8 cellular contexts compared by ENCODE assay signal in the genomic region with DNA sequence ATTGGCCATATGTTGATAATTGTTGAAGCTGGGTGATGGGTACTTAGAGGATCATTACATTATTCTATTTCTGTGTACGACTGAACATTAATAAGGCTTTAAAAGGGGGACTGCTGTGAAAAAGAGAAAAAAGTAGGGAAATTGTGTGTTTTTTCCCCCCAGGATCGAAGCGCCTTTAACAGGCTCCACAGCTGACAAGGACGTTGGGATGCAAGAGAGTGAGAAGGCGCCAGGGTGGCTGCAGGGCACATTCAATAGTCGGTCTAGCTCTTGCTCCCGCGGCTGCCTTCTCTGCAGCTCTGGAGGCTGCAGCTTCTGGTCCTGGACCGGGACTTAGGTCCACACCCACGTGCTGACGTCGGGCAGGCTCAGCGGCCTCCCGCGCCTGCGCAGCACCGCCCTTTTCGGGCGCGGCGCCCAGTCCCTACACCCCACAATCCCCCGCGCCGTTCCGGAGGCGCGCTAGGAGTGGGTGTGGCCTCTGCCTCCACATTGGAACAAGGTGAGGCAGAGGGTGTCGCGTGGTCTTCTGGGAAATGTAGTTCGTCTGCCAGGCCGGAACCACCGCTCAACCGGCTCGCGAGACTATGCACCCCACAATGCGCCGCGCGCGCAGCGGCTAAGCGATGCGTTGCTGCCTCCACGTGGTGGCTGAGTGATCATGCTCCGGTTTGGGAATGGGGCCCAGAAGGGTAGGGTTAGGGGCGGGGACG. TPM values are rescaled to one million over a fixed set of nuclear protein-coding genes. Genes with fewer than 3 reads are reported as not detected.
DNase-seq lines count a peak whose midpoint lies in the region; ATAC-seq and TF ChIP-seq lines count a peak whose summit lies in the region.

No MANE protein-coding gene starts in this region.

- peak overlapping the region; percentile 88 for H2AFZ ChIP-seq in OCI-LY3 (ENCODE audit: low read depth, low read length)

- H3K4me3 ChIP-seq in OCI-LY3 (ENCODE audit: low read length), result peak overlapping the region; percentile 79

- peak overlapping the region; percentile 48 for H3K27ac ChIP-seq in OCI-LY3 (ENCODE audit: low read length)
- no peak overlapping the region for H3K27ac ChIP-seq in epithelial cell of prostate

- peak; percentile 99 for DNase-seq in DMS153 (lab: John Stamatoyannopoulos, UW)
- DNase-seq in HuH-7.5 (ENCODE audit: low spot score), result peak; percentile 98
- DNase-seq in activated T-cell treated with anti-CD3 and anti-CD28 coated beads for 4 hours, result peak; percentile 98
- DNase-seq in epithelial cell of prostate (ENCODE audit: low read depth, low spot score), result peak; percentile 97
- peak; percentile 99 for DNase-seq in mucosa of gallbladder (ENCODE audit: low spot score)
- peak; percentile 96 to 99 for DNase-seq in stimulated activated CD8-positive, alpha-beta memory T cell treated with anti-CD3 and anti-CD28 coated beads, Interleukin-4, amount 100 ng/mL, for 4 hours (ENCODE audit: low read depth in 2 of 2, low spot score in 1 of 2)

- no peaks in the 10 kb centered on the region for H3K79me2 ChIP-seq in OCI-LY3 (ENCODE audit: low read length)

- peak overlapping the region; percentile 72 for H3K9ac ChIP-seq in OCI-LY3 (ENCODE audit: low read length)

- peak overlapping the region; percentile 87 for H3K4me2 ChIP-seq in OCI-LY3 (ENCODE audit: low read length)

- H4K20me1 ChIP-seq in OCI-LY3 (ENCODE audit: insufficient read depth, low read length), result no peaks in the 10 kb centered on the region

- peak; percentile 98 for TF ChIP-seq CTCF in OCI-LY3 (IDR thresholded peaks at IDR 0.05; ENCODE audit: low read depth, low read length)

- no peaks in the 10 kb centered on the region for H3K36me3 ChIP-seq in OCI-LY3 (replicated peaks; ENCODE audit: low read depth, low read length)

- no peaks in the 10 kb centered on the region for H3K9me3 ChIP-seq in OCI-LY3 (ENCODE audit: insufficient read depth, low read length)

- peak; percentile 89 for ATAC-seq in GM21526 (IDR thresholded peaks at IDR 0.05; ENCODE audit: low FRiP score, unreplicated experiment)

- H3K27me3 ChIP-seq in OCI-LY3 (ENCODE audit: low read depth, low read length), result no peaks in the 10 kb centered on the region

- H3K4me1 ChIP-seq in OCI-LY3 (ENCODE audit: low read length), result peaks cover 21% of the 10 kb centered on the region

RNA-seq across cellular contexts. Expression of a gene that starts 4.9 kb away (rescaled TPM):
- total RNA-seq in mucosa of gallbladder, result 23.7 TPM

RNA-seq across cellular contexts. Expression of a gene that starts 23.2 kb away (rescaled TPM):
- total RNA-seq in mucosa of gallbladder, result 94.6 TPM

RNA-seq across cellular contexts. Expression of a gene that starts 29.0 kb away (rescaled TPM):
- total RNA-seq in mucosa of gallbladder, result 14.4 TPM

RNA-seq across cellular contexts. Expression of a gene that starts 31.0 kb away (rescaled TPM):
- total RNA-seq in mucosa of gallbladder, result 34.5 TPM
